ENCODE assay signal across 19 cellular contexts in genomic region chr13:45683701-45684100, GRCh38. TPM values are rescaled to one million over a fixed set of nuclear protein-coding genes. Genes with fewer than 3 reads are reported as not detected.
DNase-seq lines count a peak whose midpoint lies in the region; ATAC-seq and TF ChIP-seq lines count a peak whose summit lies in the region.
"Had no signal": no experiment of that assay in that cellular context is flagged by ENCODE, and none has a peak within 500 bp of the region (broad histone marks: within the 10 kb centered on the region; RNA-seq: fewer than 3 reads in every experiment).

No MANE protein-coding gene starts in this region.

- no peak; the same call in 2 of the 3 replicates for ATAC-seq in DND-41 (ENCODE audit: insufficient read depth, low read depth)
- ATAC-seq in activated T-helper 17 cell treated with anti-CD3 and anti-CD28 coated beads, Interleukin-2, amount 50 U/mL, for 72 hours (replicated peaks), result no peak
- no peak for ATAC-seq in HG03571 (IDR thresholded peaks at IDR 0.05; ENCODE audit: unreplicated experiment)
- ATAC-seq: activated naive CD4-positive, alpha-beta T cell treated with anti-CD3 and anti-CD28 coated beads, Interleukin-2, amount 50 U/mL, for 72 hours; right cardiac atrium had no signal

- H3K9ac ChIP-seq in DND-41 (ENCODE audit: low read depth, low read length) (no peak overlapping the region), H9 (ENCODE audit: extremely low read depth, insufficient read length, low read length) (no peak overlapping the region)
- H3K9ac ChIP-seq: BLaER1 treated with 17β-estradiol and CSF1 and Interleukin-3, amounts not matched to agents 10 nM and 100 nM had no signal

- no peak overlapping the region for H4K91ac ChIP-seq in H9 (ENCODE audit: insufficient read length, low read depth, low read length)

- no peaks in the 10 kb centered on the region; a peak in 1 of 5 replicates for H3K9me3 Mint-ChIP-seq in H9
- no peaks in the 10 kb centered on the region for H3K9me3 Mint-ChIP-seq in activated T-helper 17 cell treated with anti-CD3 and anti-CD28 coated beads, Interleukin-2, amount 50 U/mL, for 72 hours
- H3K9me3 Mint-ChIP-seq in nephron progenitor cell, result no peaks in the 10 kb centered on the region
- H3K9me3 Mint-ChIP-seq: activated B cell treated with CpG ODN at 0.5 μM for 24 hours; activated naive CD4-positive, alpha-beta T cell treated with anti-CD3 and anti-CD28 coated beads, Interleukin-2, amount 50 U/mL, for 72 hours had no signal

- WGBS in H9 (ENCODE audit: extremely low coverage, insufficient read length, low lambda C conversion rate), result no CpG with 5 or more reads among the region's 3 CpGs

- H3K79me2 ChIP-seq in DND-41 (ENCODE audit: insufficient read depth, low read length) (no peaks in the 10 kb centered on the region), H9 (ENCODE audit: insufficient read depth, low read length) (no peaks in the 10 kb centered on the region)

- DNase-seq in DND-41 (no peak), H9 (peak; percentile 42), nephron progenitor cell (peak; percentile 50), NCI-H128 (lab: John Stamatoyannopoulos, UW; ENCODE audit: unreplicated experiment) (no peak), dedifferentiated amniotic fluid mesenchymal stem cell (ENCODE audit: extremely low spot score) (no peak), NCI-H1048 (lab: John Stamatoyannopoulos, UW) (no peak)
- DNase-seq: activated B cell treated with CpG ODN at 0.5 μM for 24 hours; OCI-M1; right cardiac atrium; stimulated activated CD4-positive, alpha-beta T cell treated with anti-CD3 and anti-CD28 coated beads, Interleukin-2, amount 100 ng/mL, for 24 hours; trophoblast cell had no signal

- no peaks in the 10 kb centered on the region for H3K36me3 ChIP-seq in DND-41 (ENCODE audit: insufficient read depth, low read length)
- H3K36me3 ChIP-seq: BLaER1 treated with 17β-estradiol and CSF1 and Interleukin-3, amounts not matched to agents 10 nM and 100 nM had no signal

- no peak overlapping the region for H2AK5ac ChIP-seq in H9 (ENCODE audit: insufficient read length, low read length)

- H2BK5ac ChIP-seq in H9 (ENCODE audit: insufficient read length, low read length), result no peak overlapping the region

- H3K14ac ChIP-seq in H9 (ENCODE audit: insufficient read depth, low read length), result no peak overlapping the region

- H3K4me3 Mint-ChIP-seq in H9 (no peak overlapping the region), nephron progenitor cell (peak overlapping the region; percentile 27)
- no peak overlapping the region for H3K4me3 Mint-ChIP-seq in activated T-helper 17 cell treated with anti-CD3 and anti-CD28 coated beads, Interleukin-2, amount 50 U/mL, for 72 hours
- H3K4me3 Mint-ChIP-seq: activated B cell treated with CpG ODN at 0.5 μM for 24 hours had no signal

- no peaks in the 10 kb centered on the region for H3K36me3 Mint-ChIP-seq in H9 (ENCODE audit: insufficient read depth in 1 of 3, low read depth in 3 of 3)
- no peaks in the 10 kb centered on the region for H3K36me3 Mint-ChIP-seq in activated T-helper 17 cell treated with anti-CD3 and anti-CD28 coated beads, Interleukin-2, amount 50 U/mL, for 72 hours (ENCODE audit: low read depth)
- H3K36me3 Mint-ChIP-seq in nephron progenitor cell (ENCODE audit: low read depth), result no peaks in the 10 kb centered on the region
- H3K36me3 Mint-ChIP-seq: activated naive CD4-positive, alpha-beta T cell treated with anti-CD3 and anti-CD28 coated beads, Interleukin-2, amount 50 U/mL, for 72 hours had no signal

- no peak overlapping the region for H3K23ac ChIP-seq in H9 (ENCODE audit: insufficient read length, low read depth, low read length)

- peaks cover 24 to 28% of the 10 kb centered on the region in 2 experiments for H3K4me1 Mint-ChIP-seq in H9
- peaks cover 9% of the 10 kb centered on the region for H3K4me1 Mint-ChIP-seq in activated T-helper 17 cell treated with anti-CD3 and anti-CD28 coated beads, Interleukin-2, amount 50 U/mL, for 72 hours
- H3K4me1 Mint-ChIP-seq in nephron progenitor cell, result peaks cover 67% of the 10 kb centered on the region
- H3K4me1 Mint-ChIP-seq: activated B cell treated with CpG ODN at 0.5 μM for 24 hours had no signal

- no peaks in the 10 kb centered on the region for H3K23me2 ChIP-seq in H9 (ENCODE audit: insufficient read length, low read depth, low read length, poor library complexity, severe bottlenecking)

- no peak overlapping the region for H3T11ph ChIP-seq in H9 (ENCODE audit: low read length)

- H2BK12ac ChIP-seq in H9 (ENCODE audit: insufficient read length, low read depth, low read length), result no peak overlapping the region

- no peak overlapping the region for H3K56ac ChIP-seq in H9 (ENCODE audit: insufficient read length, low read depth, low read length)

- H2BK20ac ChIP-seq in H9 (ENCODE audit: low read depth, low read length, poor library complexity, severe bottlenecking), result no peak overlapping the region

- H4K20me1 ChIP-seq in DND-41 (ENCODE audit: insufficient read depth, low read length), result no peaks in the 10 kb centered on the region
- H4K20me1 ChIP-seq in H9 (ENCODE audit: control insufficient read depth, insufficient read depth, insufficient read length), result no peaks in the 10 kb centered on the region
- H4K20me1 ChIP-seq: BLaER1 treated with 17β-estradiol and CSF1 and Interleukin-3, amounts not matched to agents 10 nM and 100 nM had no signal

- H3K27ac Mint-ChIP-seq in H9 (no peak overlapping the region; a peak in 1 of 7 replicates), nephron progenitor cell (peak overlapping the region; percentile 70)
- H3K27ac Mint-ChIP-seq in activated T-helper 17 cell treated with anti-CD3 and anti-CD28 coated beads, Interleukin-2, amount 50 U/mL, for 72 hours, result peak overlapping the region; percentile 7
- H3K27ac Mint-ChIP-seq: activated B cell treated with CpG ODN at 0.5 μM for 24 hours; activated naive CD4-positive, alpha-beta T cell treated with anti-CD3 and anti-CD28 coated beads, Interleukin-2, amount 50 U/mL, for 72 hours had no signal

- H3K9me3 ChIP-seq in DND-41 (ENCODE audit: insufficient read depth, low read length, severe bottlenecking), result no peaks in the 10 kb centered on the region
- H3K9me3 ChIP-seq in H9 (ENCODE audit: control insufficient read depth, low read depth, low read length), result no peaks in the 10 kb centered on the region
- H3K9me3 ChIP-seq: BLaER1 treated with 17β-estradiol and CSF1 and Interleukin-3, amounts not matched to agents 10 nM and 100 nM had no signal

- H3K4me2 ChIP-seq in DND-41 (ENCODE audit: insufficient read depth, low read length) (no peak overlapping the region), H9 (ENCODE audit: insufficient read depth, insufficient read length, low read length) (no peak overlapping the region)
- H3K4me2 ChIP-seq: BLaER1 treated with 17β-estradiol and CSF1 and Interleukin-3, amounts not matched to agents 10 nM and 100 nM had no signal

- no peak overlapping the region for H2BK120ac ChIP-seq in H9 (ENCODE audit: low read depth, low read length, poor library complexity, severe bottlenecking)

- H3K27me3 Mint-ChIP-seq in H9 (ENCODE audit: low read depth) (no peaks in the 10 kb centered on the region; the same call in none of the 2 replicates), nephron progenitor cell (ENCODE audit: low read depth, poor library complexity) (peaks cover 7% of the 10 kb centered on the region)
- H3K27me3 Mint-ChIP-seq in activated T-helper 17 cell treated with anti-CD3 and anti-CD28 coated beads, Interleukin-2, amount 50 U/mL, for 72 hours, result no peaks in the 10 kb centered on the region

- no peak overlapping the region for H3K4me3 ChIP-seq in DND-41 (ENCODE audit: low read depth in 1 of 2, low read length in 2 of 2)
- H3K4me3 ChIP-seq: BLaER1 treated with 17β-estradiol and CSF1 and Interleukin-3, amounts not matched to agents 10 nM and 100 nM had no signal

- no peak overlapping the region for H3K18ac ChIP-seq in H9 (ENCODE audit: insufficient read length, low read depth, low read length)

- no peak overlapping the region for H4K5ac ChIP-seq in H9 (ENCODE audit: insufficient read length, low read depth, low read length)

- TF ChIP-seq CTCF in DND-41 (IDR thresholded peaks at IDR 0.05; ENCODE audit: borderline replicate concordance, extremely low read depth, low read length, poor library complexity, severe bottlenecking), result peak; percentile 41
- TF ChIP-seq CTCF in H9 (conservative IDR thresholded peaks at IDR 0.05), result peak; percentile 60
- TF ChIP-seq CTCF in nephron progenitor cell (IDR thresholded peaks at IDR 0.05), result peak; percentile 24

- no peak overlapping the region for H4K8ac ChIP-seq in H9 (replicated peaks; ENCODE audit: insufficient read length, low read depth, low read length)

- H2BK15ac ChIP-seq in H9 (ENCODE audit: low read depth, low read length), result no peak overlapping the region

- H3K4me1 ChIP-seq in DND-41 (ENCODE audit: insufficient read depth, low read length) (no peaks in the 10 kb centered on the region), H9 (ENCODE audit: insufficient read depth, low read length) (peaks cover 10% of the 10 kb centered on the region; the same call in 1 of the 2 replicates)
- H3K4me1 ChIP-seq: BLaER1 treated with 17β-estradiol and CSF1 and Interleukin-3, amounts not matched to agents 10 nM and 100 nM had no signal

- H3K79me1 ChIP-seq in H9 (ENCODE audit: insufficient read depth, low read depth, low read length, poor library complexity, severe bottlenecking), result no peaks in the 10 kb centered on the region

- H2AFZ ChIP-seq in DND-41 (ENCODE audit: low read depth, low read length) (no peak overlapping the region), H9 (ENCODE audit: low read length) (no peak overlapping the region)

- no peak overlapping the region for H3K27ac ChIP-seq in DND-41 (ENCODE audit: low read length)
- H3K27ac ChIP-seq in H9 (ENCODE audit: insufficient read length, low read depth, low read length), result no peak overlapping the region
- H3K27ac ChIP-seq: BLaER1 treated with 17β-estradiol and CSF1 and Interleukin-3, amounts not matched to agents 10 nM and 100 nM had no signal

- H3K4ac ChIP-seq in H9 (ENCODE audit: low read depth, low read length), result no peak overlapping the region

- H3K27me3 ChIP-seq in DND-41 (ENCODE audit: insufficient read depth, low read length, poor library complexity) (peaks cover 8% of the 10 kb centered on the region), H9 (ENCODE audit: insufficient read depth, low read length) (no peaks in the 10 kb centered on the region)
- H3K27me3 ChIP-seq: BLaER1 treated with 17β-estradiol and CSF1 and Interleukin-3, amounts not matched to agents 10 nM and 100 nM had no signal

RNA-seq across cellular contexts. Expression of gene CBY2, which starts 18.4 kb away (rescaled TPM):
- total RNA-seq in H9 (2021), result not detected in 2 replicates
- not detected for total RNA-seq in activated T-helper 17 cell treated with anti-CD3 and anti-CD28 coated beads, Interleukin-2, amount 50 U/mL, for 72 hours
- total RNA-seq: activated B cell treated with CpG ODN at 0.5 μM for 24 hours; activated naive CD4-positive, alpha-beta T cell treated with anti-CD3 and anti-CD28 coated beads, Interleukin-2, amount 50 U/mL, for 72 hours; cardiac septum; endothelial cell of umbilical vein; HT-29; myocyte; right cardiac atrium had no signal

Comparison
In these comparisons a context has a peak if more than half of its experiments do, and no peak if none do; other contexts are left out.
1. DNase-seq: peak in H9 (single experiment) and nephron progenitor cell (single experiment); none in DND-41 (single experiment), NCI-H128 (single experiment), dedifferentiated amniotic fluid mesenchymal stem cell (single experiment) and NCI-H1048 (single experiment).
2. H3K27ac Mint-ChIP-seq: peak in activated T-helper 17 cell treated with anti-CD3 and anti-CD28 coated beads, Interleukin-2, amount 50 U/mL, for 72 hours (single experiment) and nephron progenitor cell (single experiment); none in H9 (0 of 3).
3. Peak in every context shown above with its lines, with median percentiles within 50 percentile points of each other: CTCF ChIP-seq.